ENCODE assay signal across 8 cellular contexts in genomic region chr16:8798535-8799157, GRCh38. TPM values are rescaled to one million over a fixed set of nuclear protein-coding genes. Genes with fewer than 3 reads are reported as not detected.
DNase-seq lines count a peak whose midpoint lies in the region; ATAC-seq and TF ChIP-seq lines count a peak whose summit lies in the region.

No MANE protein-coding gene starts in this region.

- H3K27me3 Mint-ChIP-seq in CD4-positive, alpha-beta T cell: no peaks in the 10 kb centered on the region
- H3K27me3 Mint-ChIP-seq in endothelial cell (ENCODE audit: unreplicated experiment) (peaks cover 2% of the 10 kb centered on the region), neural progenitor cell (ENCODE audit: insufficient read depth, low read depth) (no peaks in the 10 kb centered on the region)

- no peaks in the 10 kb centered on the region for H3K9me3 Mint-ChIP-seq in CD4-positive, alpha-beta T cell
- no peaks in the 10 kb centered on the region for H3K9me3 Mint-ChIP-seq in endothelial cell (ENCODE audit: unreplicated experiment)
- no peaks in the 10 kb centered on the region for H3K9me3 Mint-ChIP-seq in neural progenitor cell

- in situ Hi-C loops in KBM-7 (cut with MboI; ENCODE audit: low pct_unique_long_range_greater_than_20kb, low sequenced_read_pairs): loop anchor here (25.0 kb wide), 2 partner anchors 136 to 236 kb away; partner anchors contain the start of gene ABAT

- peak overlapping the region; percentile 96 for H3K4me2 ChIP-seq in PC-9
- peak overlapping the region; percentile 98 for H3K4me2 ChIP-seq in neural progenitor cell

- no peak for DNase-seq in CD4-positive, alpha-beta T cell
- DNase-seq in PC-9: no peak
- DNase-seq in endothelial cell (ENCODE audit: low spot score): no peak
- no peak for DNase-seq in neural progenitor cell (ENCODE audit: low spot score)
- no peak for DNase-seq in KBM-7
- DNase-seq in NCI-H524 treated with DMSO at 0.1 percent for 48 hours (lab: John Stamatoyannopoulos, UW): no peak

- no peaks in the 10 kb centered on the region for H3K27me3 ChIP-seq in CD4-positive, alpha-beta T cell (ENCODE audit: control insufficient read depth, insufficient read depth, low read length)
- no peaks in the 10 kb centered on the region for H3K27me3 ChIP-seq in PC-9 (ENCODE audit: insufficient read depth, low read depth)
- H3K27me3 ChIP-seq in neural progenitor cell: no peaks in the 10 kb centered on the region

- CTCF ChIA-PET in CD4-positive, alpha-beta T cell (lab: Charles Lee): interaction anchor here (1.1 to 1.8 kb wide), 3 partner anchors 69 to 87 kb away, joined by 3 to 8 read pairs (median 4); no protein-coding TSS in a partner anchor
- CTCF ChIA-PET in PC-9 (lab: Charles Lee): no interaction called here

- H4K20me1 ChIP-seq in PC-9 (ENCODE audit: insufficient read depth): peaks cover 46% of the 10 kb centered on the region
- H4K20me1 ChIP-seq in neural progenitor cell (ENCODE audit: low read depth): peaks cover 5% of the 10 kb centered on the region

- peaks cover 54% of the 10 kb centered on the region for H3K4me1 Mint-ChIP-seq in CD4-positive, alpha-beta T cell (ENCODE audit: low read depth)
- H3K4me1 Mint-ChIP-seq in endothelial cell (ENCODE audit: unreplicated experiment) (peaks cover 19% of the 10 kb centered on the region), neural progenitor cell (peaks cover 20% of the 10 kb centered on the region)

- BruUV-seq in PC-9 (replicated peaks; lab: Mats Ljungman, UMichigan): no TSS peak

- H3K4me3 ChIP-seq in PC-9 (peak overlapping the region; percentile 96), neural progenitor cell (peak overlapping the region; percentile 71)

- H3K9me3 ChIP-seq in CD4-positive, alpha-beta T cell (ENCODE audit: control insufficient read depth, low read length): no peaks in the 10 kb centered on the region
- H3K9me3 ChIP-seq in PC-9 (ENCODE audit: insufficient read depth, low read depth): no peaks in the 10 kb centered on the region
- H3K9me3 ChIP-seq in neural progenitor cell (ENCODE audit: low read depth): no peaks in the 10 kb centered on the region

- POLR2A ChIA-PET in CD4-positive, alpha-beta T cell (lab: Charles Lee): interaction anchor here (2.0 to 2.2 kb wide), 3 partner anchors 18 to 293 kb away, joined by 12 to 24 read pairs (median 13); partner anchors contain the start of genes CARHSP1 and HAPSTR1
- POLR2A ChIA-PET in PC-9 (lab: Charles Lee; ENCODE audit: unreplicated experiment): no interaction called here

- H3K27ac ChIP-seq in CD4-positive, alpha-beta T cell (ENCODE audit: low read depth, low read length): peak overlapping the region; percentile 82
- H3K27ac ChIP-seq in PC-9 (no peak overlapping the region; the same call in 1 of the 2 replicates), neural progenitor cell (no peak overlapping the region)

- intact Hi-C loops in CD4-positive, alpha-beta T cell (cut with DNase I, micrococcal nuclease): loop anchor here (2.0 to 5.0 kb wide), 4 partner anchors 126 to 294 kb away; partner anchors contain the start of genes HAPSTR1 (in 2 of the 2), ABAT (in 1 of the 2) and METTL22 (in 1 of the 2)
- intact Hi-C loops in PC-9 (cut with micrococcal nuclease; ENCODE audit: unreplicated experiment): loop anchor here (2.0 to 5.0 kb wide), 2 partner anchors 164 to 336 kb away; partner anchors contain the start of gene USP7

- peak overlapping the region; percentile 98 for H3K4me3 Mint-ChIP-seq in CD4-positive, alpha-beta T cell
- H3K4me3 Mint-ChIP-seq in endothelial cell (ENCODE audit: unreplicated experiment) (peak overlapping the region; percentile 97), neural progenitor cell (peak overlapping the region; percentile 95)

- H3K36me3 Mint-ChIP-seq in CD4-positive, alpha-beta T cell (ENCODE audit: low read depth): peaks cover 36% of the 10 kb centered on the region
- peaks cover 6% of the 10 kb centered on the region for H3K36me3 Mint-ChIP-seq in endothelial cell (ENCODE audit: low read depth, unreplicated experiment)
- H3K36me3 Mint-ChIP-seq in neural progenitor cell: peaks cover 7% of the 10 kb centered on the region

- TF ChIP-seq CTCF in CD4-positive, alpha-beta T cell (IDR thresholded peaks at IDR 0.05): no peak
- TF ChIP-seq CTCF in PC-9 (conservative IDR thresholded peaks at IDR 0.05): no peak
- TF ChIP-seq CTCF in endothelial cell (IDR thresholded peaks at IDR 0.05; ENCODE audit: unreplicated experiment): no peak
- TF ChIP-seq CTCF in neural progenitor cell (IDR thresholded peaks at IDR 0.05): no peak

- H3K36me3 ChIP-seq in PC-9 (ENCODE audit: low read depth) (peaks cover 22% of the 10 kb centered on the region), neural progenitor cell (no peaks in the 10 kb centered on the region)

- H3K9ac ChIP-seq in neural progenitor cell: peak overlapping the region; percentile 65

- H2AFZ ChIP-seq in PC-9: no peak overlapping the region
- H2AFZ ChIP-seq in neural progenitor cell (replicated peaks): no peak overlapping the region

- H3K79me2 ChIP-seq in PC-9 (ENCODE audit: low read depth) (peaks cover 81% of the 10 kb centered on the region), neural progenitor cell (ENCODE audit: low read depth) (peaks cover 61% of the 10 kb centered on the region)

- H3K4me1 ChIP-seq in PC-9 (replicated peaks; ENCODE audit: insufficient read depth): peaks cover 22% of the 10 kb centered on the region
- H3K4me1 ChIP-seq in neural progenitor cell: no peaks in the 10 kb centered on the region

- H3K9me2 ChIP-seq in PC-9 (ENCODE audit: insufficient read depth): no peaks in the 10 kb centered on the region

- ATAC-seq in CD4-positive, alpha-beta T cell (ENCODE audit: poor library complexity): no peak
- no peak for ATAC-seq in HG03139 (IDR thresholded peaks at IDR 0.05; ENCODE audit: unreplicated experiment)
- ATAC-seq in GM18498 (IDR thresholded peaks at IDR 0.05; ENCODE audit: unreplicated experiment): no peak

- H3F3A ChIP-seq in PC-9 (ENCODE audit: insufficient read depth, low read depth): peaks cover 16% of the 10 kb centered on the region; the same call in 1 of the 2 replicates
- no peaks in the 10 kb centered on the region for H3F3A ChIP-seq in neural progenitor cell (ENCODE audit: low read depth)

- H3K27ac Mint-ChIP-seq in CD4-positive, alpha-beta T cell: peak overlapping the region; percentile 89
- H3K27ac Mint-ChIP-seq in endothelial cell (ENCODE audit: unreplicated experiment) (peak overlapping the region; percentile 89), neural progenitor cell (no peak overlapping the region)

RNA-seq across cellular contexts. Expression of gene PMM2, which starts 1.0 kb away (rescaled TPM):
- 10 to 100 TPM; 24.2 to 27.0 TPM for total RNA-seq in CD4-positive, alpha-beta T cell
- 40.0 and 54.4 TPM in 2 replicates for total RNA-seq in PC-9 (2021)
- 19.3 TPM for total RNA-seq in endothelial cell (ENCODE audit: unreplicated experiment)
- 12.5 and 22.2 TPM in 2 replicates for total RNA-seq in neural progenitor cell (ENCODE audit: low replicate concordance)

RNA-seq across cellular contexts. Expression of gene TMEM186, which starts 1.2 kb away (rescaled TPM):
- total RNA-seq in CD4-positive, alpha-beta T cell: 1 to 10 TPM; 1.9 to 3.1 TPM
- total RNA-seq in PC-9 (2021) (20.5 and 27.0 TPM in 2 replicates), endothelial cell (ENCODE audit: unreplicated experiment) (8.1 TPM), neural progenitor cell (ENCODE audit: low replicate concordance) (6.4 and 9.9 TPM in 2 replicates)
